ENCODE assay signal across 1 cellular context in the genomic region with DNA sequence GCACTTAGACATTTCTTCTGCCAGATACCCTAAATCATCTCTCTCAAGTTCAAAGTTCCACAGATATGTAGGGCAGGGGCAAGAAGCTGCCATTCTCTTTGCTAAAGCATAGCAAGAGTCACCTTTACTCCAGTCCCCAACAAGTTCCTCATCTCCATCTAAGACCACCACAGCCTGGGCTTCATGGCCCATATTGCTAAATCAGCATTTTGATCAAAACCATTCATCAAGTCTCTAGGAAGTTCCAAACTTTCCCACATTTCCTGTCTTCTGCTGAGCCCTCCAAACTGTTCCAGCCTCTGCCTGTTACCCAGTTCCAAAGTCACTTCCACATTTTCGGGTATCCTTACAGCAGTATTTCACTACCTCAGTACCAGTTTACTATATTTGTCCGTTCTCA. TPM values are rescaled to one million over a fixed set of nuclear protein-coding genes. Genes with fewer than 3 reads are reported as not detected.
"Had no signal": no experiment of that assay in that cellular context is flagged by ENCODE, and none has a peak within 500 bp of the region (broad histone marks: within the 10 kb centered on the region; RNA-seq: fewer than 3 reads in every experiment).

No MANE protein-coding gene starts in this region.

RNA-seq across cellular contexts. Expression of a gene that starts 11.3 kb away (rescaled TPM):
- total RNA-seq: ascending aorta had no signal
